ENCODE assay signal across 8 cellular contexts in genomic region chr2:206086683-206087350, GRCh38. TPM values are rescaled to one million over a fixed set of nuclear protein-coding genes. Genes with fewer than 3 reads are reported as not detected.
A peak's percentile ranks its signal among the peaks of the same experiment; 100 is the strongest.
DNase-seq lines count a peak whose midpoint lies in the region; ATAC-seq, FAIRE-seq and TF ChIP-seq lines count a peak whose summit lies in the region.

No MANE protein-coding gene starts in this region.

- peak; percentile 6 for FAIRE-seq in D721Med (lab: Jason Lieb, UNC)

- peak overlapping the region; percentile 72 for H3K27ac Mint-ChIP-seq in activated naive CD8-positive, alpha-beta T cell treated with anti-CD3 and anti-CD28 coated beads for 36 hours

- peak overlapping the region; percentile 87 for H3K9ac ChIP-seq in iPS-15b (ENCODE audit: low read depth, low read length)

- H3K9me3 Mint-ChIP-seq in activated naive CD8-positive, alpha-beta T cell treated with anti-CD3 and anti-CD28 coated beads for 36 hours = no peaks in the 10 kb centered on the region

- no peak for DNase-seq in D721Med (ENCODE audit: insufficient read length, low spot score)
- peak; percentile 17 for DNase-seq in LHCN-M2 (ENCODE audit: low read depth)
- DNase-seq in activated naive CD8-positive, alpha-beta T cell treated with anti-CD3 and anti-CD28 coated beads for 36 hours = no peak
- no peak for DNase-seq in spleen
- no peak for DNase-seq in HuH-7 (ENCODE audit: low spot score)
- DNase-seq in NCI-H1930 (lab: John Stamatoyannopoulos, UW) = no peak

- H3K9me3 ChIP-seq in iPS-15b (ENCODE audit: control insufficient read depth, insufficient read depth, low read length) (no peaks in the 10 kb centered on the region), spleen (no peaks in the 10 kb centered on the region)

- H3K27me3 Mint-ChIP-seq in activated naive CD8-positive, alpha-beta T cell treated with anti-CD3 and anti-CD28 coated beads for 36 hours = no peaks in the 10 kb centered on the region

- H3K4me3 Mint-ChIP-seq in activated naive CD8-positive, alpha-beta T cell treated with anti-CD3 and anti-CD28 coated beads for 36 hours = peak overlapping the region; percentile 99

- no peak for TF ChIP-seq CTCF in D721Med (IDR thresholded peaks at IDR 0.05; ENCODE audit: insufficient read depth, missing control alignments)
- no peak for TF ChIP-seq CTCF in spleen (IDR thresholded peaks at IDR 0.05 in 8 of 11, conservative IDR thresholded peaks at IDR 0.05 in 3 of 11)

- H3K36me3 ChIP-seq in iPS-15b (ENCODE audit: control insufficient read depth, insufficient read depth, low read length) (no peaks in the 10 kb centered on the region), spleen (peaks cover 0 to 18% (median 0%) of the 10 kb centered on the region in 6 donors)

- H3K27ac ChIP-seq in spleen = peak overlapping the region; percentile 95 to 99 (median 98)

- 3 to 8% (median 4%) methylated on average over 4 of the region's 4 CpGs for WGBS in spleen, 5 donors

- no peak for TF ChIP-seq POLR2A in spleen (IDR thresholded peaks at IDR 0.05)

- H3K4me1 ChIP-seq in iPS-15b (ENCODE audit: control insufficient read depth, insufficient read depth, low read length) = peaks cover 4% of the 10 kb centered on the region
- peaks cover 13 to 62% (median 37%) of the 10 kb centered on the region in 6 donors for H3K4me1 ChIP-seq in spleen

- intact Hi-C loops in spleen (cut with DNase I; ENCODE audit: low total_unique reads) = loop anchor here (10.0 kb wide), 1 partner anchor 68 kb away; the partner anchor contains the start of genes EEF1B2 and NDUFS1

- H3K27me3 ChIP-seq in iPS-15b (ENCODE audit: control insufficient read depth, insufficient read depth, low read length) (no peaks in the 10 kb centered on the region), spleen (replicated peaks in 1 of 7) (no peaks in the 10 kb centered on the region)

- H3K4me3 ChIP-seq in iPS-15b (ENCODE audit: low read depth, low read length) = peak overlapping the region; percentile 84
- peak overlapping the region; percentile 15 to 80 (median 64) for H3K4me3 ChIP-seq in spleen

- ATAC-seq in GM18870 (IDR thresholded peaks at IDR 0.05; ENCODE audit: unreplicated experiment) = no peak

- H3K36me3 Mint-ChIP-seq in activated naive CD8-positive, alpha-beta T cell treated with anti-CD3 and anti-CD28 coated beads for 36 hours = peaks cover 2% of the 10 kb centered on the region

- H3K4me1 Mint-ChIP-seq in activated naive CD8-positive, alpha-beta T cell treated with anti-CD3 and anti-CD28 coated beads for 36 hours = peaks cover 27% of the 10 kb centered on the region

RNA-seq across cellular contexts. Expression of gene INO80D, which starts 0.8 kb away (rescaled TPM):
- total RNA-seq in LHCN-M2 (2014; rRNA removed) (3.5 and 6.3 TPM in 2 replicates), spleen (10 to 100 TPM; 23.9 to 39.8 (median 33.2) TPM)
- 1.1 TPM for polyA plus RNA-seq in LHCN-M2 (2012)
- total RNA-seq in activated naive CD8-positive, alpha-beta T cell treated with anti-CD3 and anti-CD28 coated beads for 36 hours = 10 to 100 TPM; 15.6 to 16.4 TPM
- 1 to 10 TPM; 1.6 to 2.7 (median 2.0) TPM for polyA plus RNA-seq in spleen
